Comparison of ENCODE assay signal across 17 cellular contexts in genomic region chr21:16539041-16539440, GRCh38.
DNase-seq lines count a peak whose midpoint lies in the region; ATAC-seq and TF ChIP-seq lines count a peak whose summit lies in the region.
"Had no signal": no experiment of that assay in that cellular context is flagged by ENCODE, and none has a peak within 500 bp of the region (broad histone marks: within the 10 kb centered on the region; RNA-seq: fewer than 3 reads in every experiment).

No MANE protein-coding gene starts in this region.

- TF ChIP-seq CTCF in LNCaP clone FGC (IDR thresholded peaks at IDR 0.05; ENCODE audit: control insufficient read depth, extremely low read depth, insufficient read depth) (no peak), gastrocnemius medialis (IDR thresholded peaks at IDR 0.05 in 4 of 5, conservative IDR thresholded peaks at IDR 0.05 in 1 of 5) (no peak)

- ATAC-seq in HG03280 (IDR thresholded peaks at IDR 0.05; ENCODE audit: unreplicated experiment) (no peak), gastrocnemius medialis (no peak)

- peak overlapping the region; percentile 97 for H3K27ac ChIP-seq in subcutaneous abdominal adipose tissue (ENCODE audit: low read depth, low read length)
- peak overlapping the region in 1 of 4 donors; percentile 90 for H3K27ac ChIP-seq in gastrocnemius medialis
- H3K27ac ChIP-seq: BLaER1, GM23248, PC-9 had no signal

- H3K9ac ChIP-seq in adipocyte (ENCODE audit: low read length): peak overlapping the region; percentile 92
- H3K9ac ChIP-seq in subcutaneous abdominal adipose tissue (ENCODE audit: low read length in 5 of 5): peak overlapping the region in 3 of 5 donors; percentile 39 to 68 (median 52)
- H3K9ac ChIP-seq: BLaER1, GM23248 had no signal

- H3K4me1 ChIP-seq in adipocyte (ENCODE audit: control insufficient read depth, insufficient read depth, low read length) (peaks cover 12% of the 10 kb centered on the region), subcutaneous abdominal adipose tissue (ENCODE audit: control insufficient read depth in 5 of 5, insufficient read depth in 5 of 5, low read length in 5 of 5) (peaks cover 0 to 17% (median 6%) of the 10 kb centered on the region in 5 donors), gastrocnemius medialis (peaks cover 10 to 17% of the 10 kb centered on the region in 2 donors)
- H3K4me1 ChIP-seq: BLaER1 had no signal

- TF ChIP-seq POLR2A in gastrocnemius medialis (IDR thresholded peaks at IDR 0.05): no peak

- intact Hi-C loops in gastrocnemius medialis (cut with DNase I; ENCODE audit: low total_unique reads): loop anchor here (5.0 to 10.0 kb wide), 2 partner anchors 33 to 344 kb away; no protein-coding TSS in a partner anchor

- H3K9me3 ChIP-seq in adipocyte (ENCODE audit: control insufficient read depth, low read length) (no peaks in the 10 kb centered on the region), subcutaneous abdominal adipose tissue (ENCODE audit: control insufficient read depth in 5 of 5, low read length in 5 of 5) (no peaks in the 10 kb centered on the region), gastrocnemius medialis (no peaks in the 10 kb centered on the region)
- H3K9me3 ChIP-seq: BLaER1 had no signal

- in situ Hi-C loops in gastrocnemius medialis (cut with MboI; ENCODE audit: low sequenced_read_pairs in 4 of 4): loop anchor here in 2 of 4 donors (5.0 to 25.0 kb wide), 4 partner anchors 46 to 452 kb away; no protein-coding TSS in a partner anchor

- H3K36me3 ChIP-seq in adipocyte (ENCODE audit: control insufficient read depth, insufficient read depth, low read length, severe bottlenecking) (peaks cover 3% of the 10 kb centered on the region), subcutaneous abdominal adipose tissue (ENCODE audit: control insufficient read depth in 5 of 5, insufficient read depth in 5 of 5, low read length in 5 of 5) (peaks cover 0 to 13% (median 0%) of the 10 kb centered on the region in 5 donors), gastrocnemius medialis (no peaks in the 10 kb centered on the region)
- H3K36me3 ChIP-seq: BLaER1 had no signal

- H3K27me3 ChIP-seq in adipocyte (replicated peaks; ENCODE audit: control insufficient read depth, insufficient read depth, low read length) (no peaks in the 10 kb centered on the region), subcutaneous abdominal adipose tissue (ENCODE audit: control insufficient read depth in 5 of 5, insufficient read depth in 4 of 5, low read length in 5 of 5) (no peaks in the 10 kb centered on the region), gastrocnemius medialis (no peaks in the 10 kb centered on the region)
- H3K27me3 ChIP-seq: BLaER1 had no signal

- H3K4me3 ChIP-seq in LNCaP clone FGC (ENCODE audit: low read depth, low read length) (peak overlapping the region; percentile 16; the same call in 1 of the 2 replicates), adipocyte (ENCODE audit: low read length) (peak overlapping the region; percentile 88), subcutaneous abdominal adipose tissue (ENCODE audit: low read depth in 1 of 5, low read length in 5 of 5) (peak overlapping the region; percentile 32 to 78 (median 59)), gastrocnemius medialis (no peak overlapping the region)
- H3K4me3 ChIP-seq: BLaER1, GM23248, PC-9 had no signal

- DNase-seq in LNCaP clone FGC (ENCODE audit: low read depth) (no peak), adipocyte (ENCODE audit: low read depth) (no peak), fibroblast of peridontal ligament (ENCODE audit: extremely low read depth) (peak; percentile 48), NOMO-1 treated with DMSO at 0.1 percent for 48 hours (lab: John Stamatoyannopoulos, UW; ENCODE audit: unreplicated experiment) (no peak), gastrocnemius medialis (no peak)
- DNase-seq: CD8-positive, alpha-beta memory T cell; DND-41; GM23248; KBM-7; NCI-H1092 treated with DMSO at 0.1 percent for 48 hours; NCI-H1694 treated with DMSO at 0.1 percent for 48 hours; NCI-H446; NCI-H748 treated with DMSO at 0.1 percent for 48 hours; PC-9 had no signal

Comparison
In these comparisons a context has a peak if more than half of its experiments do, and no peak if none do; other contexts are left out.
1. H3K4me3 ChIP-seq: peak in LNCaP clone FGC (single experiment), adipocyte (single experiment) and subcutaneous abdominal adipose tissue (5 of 5); none in gastrocnemius medialis (0 of 4).